9 cellular contexts compared by ENCODE assay signal in genomic region chr7:27242580-27243339, GRCh38. TPM values are rescaled to one million over a fixed set of nuclear protein-coding genes. Genes with fewer than 3 reads are reported as not detected.
DNase-seq lines count a peak whose midpoint lies in the region; ATAC-seq, FAIRE-seq and TF ChIP-seq lines count a peak whose summit lies in the region.
"Had no signal": no experiment of that assay in that cellular context is flagged by ENCODE, and none has a peak within 500 bp of the region (broad histone marks: within the 10 kb centered on the region; RNA-seq: fewer than 3 reads in every experiment).

EVX1 (plus strand) TSS chr7:27242802; CDS start chr7:27243031, 229 bp downstream.

- H3K4me1 ChIP-seq in NT2/D1 (ENCODE audit: insufficient read depth, insufficient read length) (peaks cover 31% of the 10 kb centered on the region), endothelial cell of umbilical vein (ENCODE audit: control insufficient read depth, extremely low read depth, insufficient read depth, low read length) (peaks cover 6% of the 10 kb centered on the region)

- no peaks in the 10 kb centered on the region for H3K9me1 ChIP-seq in endothelial cell of umbilical vein (replicated peaks; ENCODE audit: control insufficient read depth, extremely low read depth, insufficient read depth, low read length)

- ATAC-seq in activated CD4-positive, CD25-positive, alpha-beta regulatory T cell treated with anti-CD3 and anti-CD28 coated beads, Interleukin-2, amount 50 U/mL, for 24 hours, result peak; percentile 31 to 36
- peak; percentile 45 for ATAC-seq in stimulated activated effector memory CD8-positive, alpha-beta T cell treated with anti-CD3 and anti-CD28 coated beads, Interleukin-12 subunit alpha, Interleukin-12 subunit beta, amount 100 ng/mL, for 72 hours
- ATAC-seq in HG03095 (IDR thresholded peaks at IDR 0.05; ENCODE audit: unreplicated experiment), result no peak
- no peak for ATAC-seq in HG03571 (IDR thresholded peaks at IDR 0.05; ENCODE audit: unreplicated experiment)
- ATAC-seq in HG02938 (IDR thresholded peaks at IDR 0.05; ENCODE audit: unreplicated experiment), result no peak

- CTCF ChIA-PET in endothelial cell of umbilical vein (lab: Charles Lee), result interaction anchor here (0.8 to 1.7 kb wide), 5 partner anchors 9 to 532 kb away, joined by 3 to 6 read pairs (median 4); no protein-coding TSS in a partner anchor

- peak; percentile 53 for FAIRE-seq in endothelial cell of umbilical vein (lab: Jason Lieb, UNC)

- H3K4me1 Mint-ChIP-seq in stimulated activated effector memory CD8-positive, alpha-beta T cell treated with anti-CD3 and anti-CD28 coated beads, Interleukin-12 subunit alpha, Interleukin-12 subunit beta, amount 100 ng/mL, for 72 hours, result peaks cover 18% of the 10 kb centered on the region

- no peak for DNase-seq in activated CD4-positive, CD25-positive, alpha-beta regulatory T cell treated with anti-CD3 and anti-CD28 coated beads, Interleukin-2, amount 50 U/mL, for 72 hours
- DNase-seq in NT2/D1 (ENCODE audit: low read depth, low spot score) (no peak), endothelial cell of umbilical vein (ENCODE audit: low read depth, low spot score) (no peak)
- DNase-seq in stimulated activated effector memory CD8-positive, alpha-beta T cell treated with anti-CD3 and anti-CD28 coated beads, Interleukin-12 subunit alpha, Interleukin-12 subunit beta, amount 100 ng/mL, for 72 hours (ENCODE audit: low spot score in 2 of 2), result no peak
- DNase-seq: C1 segment of cervical spinal cord had no signal

- H4K20me1 ChIP-seq in endothelial cell of umbilical vein (replicated peaks; ENCODE audit: control insufficient read depth, extremely low read depth, insufficient read depth, low read length), result no peaks in the 10 kb centered on the region

- peaks cover 99% of the 10 kb centered on the region for H3K27me3 ChIP-seq in NT2/D1 (ENCODE audit: insufficient read depth, insufficient read length)
- peaks cover 89 to 98% of the 10 kb centered on the region in 2 experiments for H3K27me3 ChIP-seq in endothelial cell of umbilical vein (ENCODE audit: control insufficient read depth in 2 of 2, insufficient read depth in 2 of 2, low read length in 2 of 2)

- intact Hi-C loops in endothelial cell of umbilical vein (cut with micrococcal nuclease), result no loop called here

- H3K4me3 ChIP-seq in NT2/D1 (ENCODE audit: insufficient read length, low read depth) (peak within 1 kb of the TSS; percentile 30), endothelial cell of umbilical vein (replicated peaks in 1 of 3; ENCODE audit: insufficient read depth in 1 of 3, low read depth in 1 of 3, low read length in 3 of 3) (no peak within 1 kb of the TSS)

- peak within 1 kb of the TSS; percentile 30 for H2AFZ ChIP-seq in endothelial cell of umbilical vein (ENCODE audit: low read depth, low read length)

- H3K27ac ChIP-seq in endothelial cell of umbilical vein (ENCODE audit: insufficient read depth, low read depth, low read length), result no peak within 1 kb of the TSS

- no peak for TF ChIP-seq CTCF in endothelial cell of umbilical vein (IDR thresholded peaks at IDR 0.05; ENCODE audit: extremely low read depth in 1 of 2, insufficient read depth in 1 of 2, low read depth in 1 of 2, low read length in 2 of 2)

- peak within 1 kb of the TSS; percentile 34 for H3K4me2 ChIP-seq in endothelial cell of umbilical vein (ENCODE audit: insufficient read depth, low read length)

- H3K9me3 ChIP-seq in NT2/D1 (ENCODE audit: insufficient read depth, low read length) (no peaks in the 10 kb centered on the region), endothelial cell of umbilical vein (replicated peaks; ENCODE audit: control insufficient read depth, insufficient read depth, low read length) (no peaks in the 10 kb centered on the region)

- dilution Hi-C loops in endothelial cell of umbilical vein (cut with MboI; ENCODE audit: extremely low pct_ligation_motif_present, low sequenced_read_pairs), result no loop called here

- H3K36me3 ChIP-seq in NT2/D1 (ENCODE audit: insufficient read depth, insufficient read length, low read length) (no peaks in the 10 kb centered on the region), endothelial cell of umbilical vein (ENCODE audit: control insufficient read depth in 2 of 2, extremely low read depth in 1 of 2, insufficient read depth in 2 of 2, low read length in 2 of 2) (no peaks in the 10 kb centered on the region)

- BruUV-seq in endothelial cell of umbilical vein (replicated peaks; lab: Mats Ljungman, UMichigan), result no TSS peak

- peaks cover 11% of the 10 kb centered on the region for H3K36me3 Mint-ChIP-seq in stimulated activated effector memory CD8-positive, alpha-beta T cell treated with anti-CD3 and anti-CD28 coated beads, Interleukin-12 subunit alpha, Interleukin-12 subunit beta, amount 100 ng/mL, for 72 hours

- H3K4me3 Mint-ChIP-seq in stimulated activated effector memory CD8-positive, alpha-beta T cell treated with anti-CD3 and anti-CD28 coated beads, Interleukin-12 subunit alpha, Interleukin-12 subunit beta, amount 100 ng/mL, for 72 hours, result peak within 1 kb of the TSS; percentile 31

- TF ChIP-seq POLR2A in endothelial cell of umbilical vein (IDR thresholded peaks at IDR 0.05; ENCODE audit: low read depth, low read length), result no peak

- H3K9me3 Mint-ChIP-seq in stimulated activated effector memory CD8-positive, alpha-beta T cell treated with anti-CD3 and anti-CD28 coated beads, Interleukin-12 subunit alpha, Interleukin-12 subunit beta, amount 100 ng/mL, for 72 hours, result no peaks in the 10 kb centered on the region

- no peak within 1 kb of the TSS for H3K27ac Mint-ChIP-seq in stimulated activated effector memory CD8-positive, alpha-beta T cell treated with anti-CD3 and anti-CD28 coated beads, Interleukin-12 subunit alpha, Interleukin-12 subunit beta, amount 100 ng/mL, for 72 hours

- H3K79me2 ChIP-seq in endothelial cell of umbilical vein (ENCODE audit: control insufficient read depth, insufficient read depth, low read length), result no peaks in the 10 kb centered on the region

- POLR2A ChIA-PET in endothelial cell of umbilical vein (lab: Charles Lee), result no interaction called here

- H3K9ac ChIP-seq in NT2/D1 (ENCODE audit: insufficient read length, low read depth) (peak within 1 kb of the TSS; percentile 32), endothelial cell of umbilical vein (replicated peaks; ENCODE audit: extremely low read depth, insufficient read depth, low read length) (no peak within 1 kb of the TSS)

TF ChIP-seq in endothelial cell of umbilical vein, 7 proteins besides CTCF, POLR2A, EP300 and RAD21:
- no peak for TF ChIP-seq GATA2 (IDR thresholded peaks at IDR 0.05; ENCODE audit: insufficient read depth, insufficient read length, low read depth, low read length)
- TF ChIP-seq EZH2 (IDR thresholded peaks at IDR 0.05; ENCODE audit: borderline replicate concordance, low read depth, low read length, severe bottlenecking), result peak; percentile 95

RNA-seq across cellular contexts. Expression of gene EVX1, which starts in this region (rescaled TPM):
- not detected in 2 replicates for total RNA-seq in endothelial cell of umbilical vein
- polyA plus RNA-seq in endothelial cell of umbilical vein, result not detected in 2 replicates
- polyA plus RNA-seq in endothelial cell of umbilical vein (2011; cell fraction: cytosol; rRNA removed), result not detected in 2 replicates
- not detected in 2 replicates for polyA plus RNA-seq in endothelial cell of umbilical vein (2011; cell fraction: nucleus; rRNA removed)
- not detected in 2 replicates for polyA plus RNA-seq in endothelial cell of umbilical vein (2012)
- not detected in 2 replicates for polyA minus RNA-seq in endothelial cell of umbilical vein
- not detected for polyA minus RNA-seq in endothelial cell of umbilical vein (2011; cell fraction: cytosol; rRNA and poly(A)+ RNA removed)
- polyA minus RNA-seq in endothelial cell of umbilical vein (2011; cell fraction: nucleus; rRNA and poly(A)+ RNA removed), result not detected in 2 replicates

Comparison
In these comparisons a context has a peak if more than half of its experiments do, and no peak if none do; other contexts are left out.
1. ATAC-seq: peak in activated CD4-positive, CD25-positive, alpha-beta regulatory T cell treated with anti-CD3 and anti-CD28 coated beads, Interleukin-2, amount 50 U/mL, for 24 hours (2 of 2) and stimulated activated effector memory CD8-positive, alpha-beta T cell treated with anti-CD3 and anti-CD28 coated beads, Interleukin-12 subunit alpha, Interleukin-12 subunit beta, amount 100 ng/mL, for 72 hours (single experiment); none in HG03095 (single experiment), HG03571 (single experiment) and HG02938 (single experiment).